1 cellular context compared by ENCODE assay signal in the genomic region with DNA sequence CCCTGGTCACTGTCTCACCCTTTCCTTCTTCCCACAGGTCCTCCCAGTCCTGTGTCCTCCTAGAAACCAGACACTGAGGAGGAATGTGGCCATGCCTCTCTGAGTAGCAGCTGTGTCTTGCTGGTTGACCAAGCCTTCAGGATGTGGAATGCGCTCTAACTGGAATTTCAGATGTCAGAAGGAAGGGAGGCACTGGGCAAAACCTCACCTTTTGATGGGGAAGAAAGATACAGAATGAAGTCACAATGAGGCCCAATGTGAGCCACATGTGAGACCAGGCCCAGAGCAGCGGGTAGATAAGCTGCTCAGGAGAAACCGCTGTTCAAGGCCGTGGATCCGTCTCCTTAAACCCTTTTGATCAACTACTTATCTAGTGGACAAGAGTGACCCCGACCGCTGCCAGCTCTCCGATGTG.
A peak's percentile ranks its signal among the peaks of the same experiment; 100 is the strongest.
TF ChIP-seq lines count a peak whose summit lies in the region.

No MANE protein-coding gene starts in this region.

TF ChIP-seq in K562, 482 proteins besides CTCF, POLR2A, EP300 and RAD21 (continued from another document):
- TF ChIP-seq ZNF592 (IDR thresholded peaks at IDR 0.05) (peak; percentile 79), ARID1B (IDR thresholded peaks at IDR 0.05) (peak; percentile 39), ZZZ3 (IDR thresholded peaks at IDR 0.05) (no peak), ZNF384 (IDR thresholded peaks at IDR 0.05; ENCODE audit: low read depth, low read length) (no peak), RHOXF2B (CRISPR knock-in tag; conservative IDR thresholded peaks at IDR 0.05) (no peak), POLR3A (IDR thresholded peaks at IDR 0.05; ENCODE audit: borderline replicate concordance, extremely low read depth, insufficient read depth, insufficient read length) (no peak)
